In the genomic region with DNA sequence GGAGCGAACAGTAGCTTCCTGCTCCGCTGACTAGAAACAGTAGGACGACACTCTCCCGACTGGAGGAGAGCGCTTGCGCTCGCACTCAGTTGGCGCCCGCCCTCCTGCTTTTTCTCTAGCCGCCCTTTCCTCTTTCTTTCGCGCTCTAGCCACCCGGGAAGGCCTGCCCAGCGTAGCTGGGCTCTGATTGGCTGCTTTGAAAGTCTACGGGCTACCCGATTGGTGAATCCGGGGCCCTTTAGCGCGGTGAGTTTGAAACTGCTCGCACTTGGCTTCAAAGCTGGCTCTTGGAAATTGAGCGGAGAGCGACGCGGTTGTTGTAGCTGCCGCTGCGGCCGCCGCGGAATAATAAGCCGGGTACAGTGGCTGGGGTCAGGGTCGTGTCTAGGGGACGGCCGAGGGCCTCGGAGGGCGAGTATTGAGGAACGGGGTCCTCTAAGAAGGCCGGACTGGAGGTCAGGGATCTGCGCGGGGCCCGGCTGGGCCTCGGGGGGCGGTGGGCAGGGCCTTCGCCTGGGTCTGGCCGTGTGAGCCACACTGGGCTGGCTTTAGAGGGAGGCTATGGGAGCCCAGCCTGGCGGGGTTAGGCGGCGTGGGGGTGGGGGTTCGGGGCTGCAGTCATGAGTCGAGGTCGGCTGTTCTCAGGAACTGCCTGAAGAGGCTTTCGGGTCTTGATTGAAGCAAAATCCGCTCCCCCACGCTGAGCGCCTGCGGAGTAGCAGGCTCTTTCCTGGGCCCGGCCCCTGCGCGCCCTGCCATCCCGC, we compare ENCODE assay signal across 8 cellular contexts. TPM values are rescaled to one million over a fixed set of nuclear protein-coding genes. Genes with fewer than 3 reads are reported as not detected.
DNase-seq lines count a peak whose midpoint lies in the region; ATAC-seq and TF ChIP-seq lines count a peak whose summit lies in the region.

A gene (plus strand): TSS at position 265 of the 764 bp plus-strand sequence. CDS start 1,688 bp downstream, outside the sequence.

- H3K27ac ChIP-seq in dorsolateral prefrontal cortex (peak within 1 kb of the TSS in 10 of 59 donors; percentile 5 to 65 (median 40)), right lobe of liver (peak within 1 kb of the TSS in 1 of 3 donors; percentile 25)

- H3K4me3 ChIP-seq in dorsolateral prefrontal cortex (peak within 1 kb of the TSS; percentile 38 to 83 (median 70)), right lobe of liver (peak within 1 kb of the TSS; percentile 43 to 59 (median 51))

- peaks cover 0 to 1% (median 0%) of the 10 kb centered on the region in 3 donors for H3K27me3 Mint-ChIP-seq in CD14-positive monocyte (ENCODE audit: low read depth in 3 of 3)

- no peak for TF ChIP-seq CTCF in CD14-positive monocyte (IDR thresholded peaks at IDR 0.05)
- TF ChIP-seq CTCF in dorsolateral prefrontal cortex (IDR thresholded peaks at IDR 0.05 in 54 of 56, conservative IDR thresholded peaks at IDR 0.05 in 2 of 56; ENCODE audit: low read depth in 1 of 56, partially characterized antibody in 56 of 56) = peak in 39 of 56 donors; percentile 13 to 63 (median 33)
- TF ChIP-seq CTCF in right lobe of liver (IDR thresholded peaks at IDR 0.05) = no peak

- H3K4me3 Mint-ChIP-seq in CD14-positive monocyte = peak within 1 kb of the TSS; percentile 93 to 97

- under 1% methylated on average over 41 of the region's 59 CpGs for WGBS in right lobe of liver (ENCODE audit: insufficient coverage, low coverage, low lambda C conversion rate, missing lambda C conversion rate)

- peaks cover 4 to 10% of the 10 kb centered on the region in 2 donors for H3K36me3 Mint-ChIP-seq in CD14-positive monocyte

- ATAC-seq in GM19395 (IDR thresholded peaks at IDR 0.05; ENCODE audit: unreplicated experiment) (peak; percentile 96), HG03565 (IDR thresholded peaks at IDR 0.05; ENCODE audit: unreplicated experiment) (peak; percentile 96), right lobe of liver (peak; percentile 100)

- intact Hi-C loops in CD14-positive monocyte (cut with micrococcal nuclease) (loop anchor here in 1 of 2 donors (10.0 kb wide), 2 partner anchors 114 to 616 kb away; no protein-coding TSS in a partner anchor), dorsolateral prefrontal cortex (cut with DNase I) (loop anchor here in 1 of 2 donors (10.0 kb wide), 1 partner anchor 324 kb away; no protein-coding TSS in a partner anchor), right lobe of liver (cut with DNase I) (no loop called here)

- peak within 1 kb of the TSS; percentile 54 to 91 (median 85) for H3K27ac Mint-ChIP-seq in CD14-positive monocyte

- peaks cover 27% of the 10 kb centered on the region for H3K4me1 Mint-ChIP-seq in CD14-positive monocyte

- no peaks in the 10 kb centered on the region for H3K9me3 ChIP-seq in right lobe of liver

- H3K36me3 ChIP-seq in right lobe of liver = no peaks in the 10 kb centered on the region

- H3K27me3 ChIP-seq in dorsolateral prefrontal cortex (peaks cover 0 to 15% (median 0%) of the 10 kb centered on the region in 45 donors), right lobe of liver (peaks cover 0 to 3% of the 10 kb centered on the region in 2 donors)

- no peak for TF ChIP-seq POLR2A in right lobe of liver (IDR thresholded peaks at IDR 0.05)

- H3K9me3 Mint-ChIP-seq in CD14-positive monocyte = peaks cover 0 to 2% (median 0%) of the 10 kb centered on the region in 7 donors

- peaks cover 0 to 7% (median 3%) of the 10 kb centered on the region in 4 donors for H3K4me1 ChIP-seq in right lobe of liver

- peak; percentile 96 for DNase-seq in CD14-positive monocyte (ENCODE audit: low spot score)
- peak; percentile 98 for DNase-seq in NCI-H774 (lab: John Stamatoyannopoulos, UW)
- DNase-seq in activated CD4-positive, alpha-beta T cell treated with anti-CD3 and anti-CD28 coated beads, Interleukin-2, amount 50 U/mL, for 4 hours = peak; percentile 94
- DNase-seq in dorsolateral prefrontal cortex = peak; percentile 87 to 98 (median 96)
- peak; percentile 93 to 97 (median 97) for DNase-seq in right lobe of liver
- DNase-seq in stimulated activated CD4-positive, alpha-beta T cell treated with anti-CD3 and anti-CD28 coated beads, Interleukin-4, amount 100 ng/mL, for 4 hours = peak; percentile 89 to 94

RNA-seq across cellular contexts. Expression of the gene that starts here (rescaled TPM):
- under 1 TPM; 0.08 to 0.09 TPM for polyA plus RNA-seq in CD14-positive monocyte
- total RNA-seq in dorsolateral prefrontal cortex (1 to 10 TPM in 38 of 120 experiments, under 1 TPM in 75, not detected in 7; 0.25 to 4.0 (median 0.81) TPM), right lobe of liver (1 to 10 TPM in 5 of 6 experiments, not detected in 1; 1.2 to 3.6 (median 3.0) TPM)

Comparison
In these comparisons a context has a peak if more than half of its experiments do, and no peak if none do; other contexts are left out.
1. Peak in DNase-seq in CD14-positive monocyte; RNA of the gene not detected or under 1 TPM.
2. CTCF ChIP-seq: peak in dorsolateral prefrontal cortex (39 of 56); none in CD14-positive monocyte (single experiment) and right lobe of liver (0 of 4).
3. Peak in every context shown above with its lines, with median percentiles within 50 percentile points of each other: DNase-seq and ATAC-seq.